Comparison of ENCODE assay signal across 9 cellular contexts in the genomic region with DNA sequence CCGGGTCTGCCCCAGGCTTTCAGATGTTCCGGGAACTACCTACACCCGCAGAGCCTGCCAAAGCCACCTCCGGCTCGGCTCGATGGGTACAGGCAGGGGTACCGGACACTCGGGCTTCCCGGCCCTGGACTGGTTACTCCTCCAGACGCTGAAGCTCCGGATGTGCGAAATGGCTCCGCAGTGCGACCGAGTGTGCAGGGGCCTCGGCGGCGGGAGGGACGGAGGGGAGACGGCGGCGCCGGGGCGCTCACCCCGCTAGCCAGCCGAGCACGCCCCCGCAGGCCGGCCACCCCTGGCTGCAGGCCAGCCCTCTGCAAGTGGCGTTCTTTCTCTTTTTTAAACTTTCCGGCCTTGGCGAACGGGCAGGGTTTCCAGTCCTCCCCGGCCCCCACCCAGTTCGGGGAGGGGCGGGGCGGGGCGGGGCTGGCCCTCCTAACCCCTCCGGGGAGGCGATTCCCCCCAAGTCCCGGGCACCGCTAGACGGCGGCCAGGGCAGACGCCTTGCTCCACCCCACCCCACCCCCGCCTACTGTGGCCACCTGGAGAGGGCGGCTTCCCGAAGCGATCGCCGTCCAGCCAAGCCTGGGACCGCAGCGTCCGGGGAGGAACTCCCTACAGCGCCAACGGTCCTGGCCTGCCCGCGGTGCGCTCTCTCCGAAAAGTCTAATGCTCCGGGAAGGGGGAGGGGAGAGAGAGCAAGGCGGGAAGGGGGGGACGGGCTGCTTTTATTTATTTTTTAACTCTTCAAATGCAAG. TPM values are rescaled to one million over a fixed set of nuclear protein-coding genes. Genes with fewer than 3 reads are reported as not detected.
DNase-seq lines count a peak whose midpoint lies in the region; ATAC-seq, FAIRE-seq and TF ChIP-seq lines count a peak whose summit lies in the region.
"Had no signal": no experiment of that assay in that cellular context is flagged by ENCODE, and none has a peak within 500 bp of the region (broad histone marks: within the 10 kb centered on the region; RNA-seq: fewer than 3 reads in every experiment).

No MANE protein-coding gene starts in this region.

- H4K20me1 ChIP-seq in K562 (replicated peaks; ENCODE audit: control insufficient read depth, insufficient read depth, low read length), result peaks cover 98% of the 10 kb centered on the region

- no peak; the same call in 1 of the 2 replicates for TF ChIP-seq POLR2A in K562 (conservative IDR thresholded peaks at IDR 0.05)

- peaks cover 21% of the 10 kb centered on the region for H3K9me1 ChIP-seq in K562 (ENCODE audit: control insufficient read depth, insufficient read depth, low read length)

- peak; percentile 25 for ATAC-seq in activated CD4-positive, alpha-beta T cell treated with anti-CD3 and anti-CD28 coated beads for 36 hours
- ATAC-seq in K562 (peak; percentile 53), left colon (peak; percentile 34), GM18861 (IDR thresholded peaks at IDR 0.05; ENCODE audit: unreplicated experiment) (no peak)

- H3K4me2 ChIP-seq in K562 (ENCODE audit: insufficient read depth, low read length), result peak overlapping the region; percentile 64

- no peaks in the 10 kb centered on the region for H3K27me3 ChIP-seq in K562 (ENCODE audit: control insufficient read depth in 2 of 2, insufficient read depth in 2 of 2, low read length in 2 of 2)
- H3K27me3 ChIP-seq in subcutaneous abdominal adipose tissue (ENCODE audit: control insufficient read depth in 5 of 5, insufficient read depth in 4 of 5, low read length in 5 of 5), result peaks cover 0 to 48% (median 36%) of the 10 kb centered on the region in 5 donors

- peaks cover 61% of the 10 kb centered on the region for H3K4me1 Mint-ChIP-seq in activated CD4-positive, alpha-beta T cell treated with anti-CD3 and anti-CD28 coated beads for 36 hours

- H3K27me3 Mint-ChIP-seq in activated CD4-positive, alpha-beta T cell treated with anti-CD3 and anti-CD28 coated beads for 36 hours, result no peaks in the 10 kb centered on the region

- H3K36me3 Mint-ChIP-seq in activated CD4-positive, alpha-beta T cell treated with anti-CD3 and anti-CD28 coated beads for 36 hours (ENCODE audit: low read depth), result peaks cover 6% of the 10 kb centered on the region

- BruUV-seq in K562 (replicated peaks; lab: Mats Ljungman, UMichigan), result no TSS peak

- H2AFZ ChIP-seq in K562 (ENCODE audit: low read depth, low read length), result no peak overlapping the region

- WGBS in K562 (ENCODE audit: insufficient coverage, low coverage, missing lambda C conversion rate), result 2% methylated on average over 12 of the region's 63 CpGs

- H3K27ac Mint-ChIP-seq in activated CD4-positive, alpha-beta T cell treated with anti-CD3 and anti-CD28 coated beads for 36 hours, result no peak overlapping the region

- CTCF ChIA-PET in activated CD4-positive, alpha-beta T cell treated with anti-CD3 and anti-CD28 coated beads for 36 hours (lab: Charles Lee), result interaction anchor here (1.0 kb wide), 1 partner anchor 405 kb away, joined by 3 read pairs; no protein-coding TSS in a partner anchor
- CTCF ChIA-PET in K562 (lab: Yijun Ruan, JAX; ENCODE audit: low intra/inter-chr PET ratio), result no interaction called here

- TF ChIP-seq RAD21 in K562 (CRISPR knock-in tag; conservative IDR thresholded peaks at IDR 0.05 in 1 of 2, IDR thresholded peaks at IDR 0.05 in 1 of 2), result 0 out of 4 replicates have a peak, but pooled peaks of 1 of the 2 experiments have one; percentile 1

- H3K9me3 ChIP-seq in K562 (replicated peaks; ENCODE audit: control insufficient read depth, insufficient read depth, low read depth, low read length) (no peaks in the 10 kb centered on the region), subcutaneous abdominal adipose tissue (ENCODE audit: control insufficient read depth in 5 of 5, low read length in 5 of 5) (no peaks in the 10 kb centered on the region)

- H3K79me2 ChIP-seq in K562 (ENCODE audit: control insufficient read depth, insufficient read depth, low read length), result peaks cover 100% of the 10 kb centered on the region

- peak overlapping the region; percentile 61 for H3K4me3 Mint-ChIP-seq in activated CD4-positive, alpha-beta T cell treated with anti-CD3 and anti-CD28 coated beads for 36 hours

- no peak for TF ChIP-seq CTCF in K562 (IDR thresholded peaks at IDR 0.05 in 2 of 3, conservative IDR thresholded peaks at IDR 0.05 in 1 of 3; ENCODE audit: insufficient read depth in 2 of 3, low read depth in 1 of 3, low read length in 3 of 3)

- H3K27ac ChIP-seq in K562 (ENCODE audit: extremely low read depth, low read depth, low read length) (peak overlapping the region; percentile 57; the same call in 1 of the 3 replicates), subcutaneous abdominal adipose tissue (ENCODE audit: low read depth, low read length) (no peak overlapping the region)

- H3K9ac ChIP-seq in K562 (ENCODE audit: insufficient read depth in 1 of 2, low read depth in 2 of 2, low read length in 2 of 2), result peak overlapping the region; percentile 44 to 85; a peak in 3 of 4 replicates
- H3K9ac ChIP-seq in subcutaneous abdominal adipose tissue (ENCODE audit: low read length in 5 of 5), result no peak overlapping the region

- H3K36me3 ChIP-seq in K562 (ENCODE audit: control insufficient read depth, insufficient read depth, low read length) (peaks cover 66% of the 10 kb centered on the region), subcutaneous abdominal adipose tissue (ENCODE audit: control insufficient read depth in 5 of 5, insufficient read depth in 5 of 5, low read length in 5 of 5) (no peaks in the 10 kb centered on the region)

- H3K9me3 Mint-ChIP-seq in activated CD4-positive, alpha-beta T cell treated with anti-CD3 and anti-CD28 coated beads for 36 hours (ENCODE audit: low read depth), result no peaks in the 10 kb centered on the region

- intact Hi-C loops in activated CD4-positive, alpha-beta T cell treated with anti-CD3 and anti-CD28 coated beads for 36 hours (cut with DNase I, micrococcal nuclease), result loop anchor here in 1 of 2 experiments (10.0 kb wide), 1 partner anchor 275 kb away; no protein-coding TSS in a partner anchor
- intact Hi-C loops in K562 (cut with micrococcal nuclease), result loop anchor here (10.0 kb wide), 1 partner anchor 75 kb away; no protein-coding TSS in a partner anchor
- intact Hi-C loops in left colon (cut with DNase I, micrococcal nuclease), result no loop called here

- H3K4me3 ChIP-seq in K562, result peak overlapping the region; percentile 70
- H3K4me3 ChIP-seq in subcutaneous abdominal adipose tissue (ENCODE audit: low read depth in 1 of 5, low read length in 5 of 5), result peak overlapping the region in 4 of 5 donors; percentile 7 to 55 (median 44)

- POLR2A ChIA-PET in activated CD4-positive, alpha-beta T cell treated with anti-CD3 and anti-CD28 coated beads for 36 hours (lab: Charles Lee), result no interaction called here
- POLR2A ChIA-PET in K562 (lab: Yijun Ruan, JAX), result interaction anchor here (0.6 to 1.5 kb wide), 8 partner anchors 60 to 261 kb away, joined by 3 to 6 read pairs (median 3); no protein-coding TSS in a partner anchor

- H3K4me1 ChIP-seq in K562 (replicated peaks in 1 of 2; ENCODE audit: control insufficient read depth in 2 of 2, insufficient read depth in 2 of 2, low read length in 2 of 2) (peaks cover 61 to 62% of the 10 kb centered on the region in 2 experiments), subcutaneous abdominal adipose tissue (ENCODE audit: control insufficient read depth in 5 of 5, insufficient read depth in 5 of 5, low read length in 5 of 5) (peaks cover 0 to 27% (median 26%) of the 10 kb centered on the region in 5 donors)

- in situ Hi-C loops in K562 (cut with MboI), result no loop called here

- TF ChIP-seq EP300 in K562 (IDR thresholded peaks at IDR 0.05; ENCODE audit: low read length), result no peak

- peak; percentile 48 for FAIRE-seq in K562 (lab: Jason Lieb, UNC)

- DNase-seq in activated CD4-positive, alpha-beta T cell treated with anti-CD3 and anti-CD28 coated beads for 36 hours, result no peak
- DNase-seq in activated CD4-positive, alpha-beta T cell treated with anti-CD3 and anti-CD28 coated beads, Interleukin-2, amount 50 U/mL, for 4 hours, result no peak
- DNase-seq in K562 (ENCODE audit: extremely low read depth in 1 of 4, low spot score in 3 of 4), result peak; percentile 57 to 83 (median 66)
- peak in 1 of 2 donors; percentile 39 for DNase-seq in left colon
- no peak for DNase-seq in NCI-H187 treated with DMSO at 0.1 percent for 48 hours (lab: John Stamatoyannopoulos, UW)
- no peak for DNase-seq in NOMO-1 (lab: John Stamatoyannopoulos, UW; ENCODE audit: unreplicated experiment in 2 of 2)
- DNase-seq: activated CD4-positive, alpha-beta T cell treated with anti-CD3 and anti-CD28 coated beads for 4 hours had no signal

TF ChIP-seq in K562, 482 proteins besides CTCF, POLR2A, EP300 and RAD21 (continues in another document):
- TF ChIP-seq ZBTB7A (IDR thresholded peaks at IDR 0.05; ENCODE audit: borderline replicate concordance, control insufficient read depth, low read depth, low read length), result peak; percentile 55; the same call in 1 of the 2 replicates
- TF ChIP-seq RBFOX2 (IDR thresholded peaks at IDR 0.05; ENCODE audit: low read depth, low read length), result peak; percentile 87
- peak in 1 of 2 experiments; percentile 73; a peak in 2 of 4 replicates for TF ChIP-seq TRIM24 (IDR thresholded peaks at IDR 0.05)
- TF ChIP-seq ZNF217 (CRISPR knock-in tag; IDR thresholded peaks at IDR 0.05), result no peak

RNA-seq across cellular contexts. Expression of a gene that starts 7.5 kb away (rescaled TPM):
- total RNA-seq in activated CD4-positive, alpha-beta T cell treated with anti-CD3 and anti-CD28 coated beads for 36 hours, result 10 to 100 TPM; 34.7 to 51.1 TPM
- 128 and 140 TPM in 2 replicates for total RNA-seq in K562 (2011; cell fraction: chromatin; rRNA removed; ENCODE audit: low replicate concordance)
- 71.6 and 74.4 TPM in 2 replicates for total RNA-seq in K562 (2011; cell fraction: nucleolus; rRNA removed)
- total RNA-seq in K562 (2011; cell fraction: nucleoplasm; rRNA removed), result 97.0 and 135 TPM in 2 replicates
- 73.7 and 76.0 TPM in 2 replicates for total RNA-seq in K562 (2014; rRNA removed)
- total RNA-seq in K562 (2014; rRNA removed; fragmentation: Illumina TruSeq; extraction: Trizol), result 37.6 and 37.9 TPM in 2 replicates
- 33.0 and 36.6 TPM in 2 replicates for total RNA-seq in K562 (2015; rRNA removed; fragmentation: Illumina TruSeq; extraction: Trizol)
- 98.3 and 113 TPM in 2 replicates for total RNA-seq in K562 (2021)
- polyA plus RNA-seq in K562 (2011; rRNA removed), result 27.5 and 28.1 TPM in 2 replicates
- polyA plus RNA-seq in K562 (2011; cell fraction: cytosol; rRNA removed), result 30.1 and 38.0 TPM in 2 replicates
- polyA plus RNA-seq in K562 (2011; cell fraction: nucleus; rRNA removed), result 64.0 and 93.7 TPM in 2 replicates
- polyA plus RNA-seq in K562 (2012), result 72.8 and 76.1 TPM in 2 replicates
- polyA plus RNA-seq in K562 (2014; fragmentation: Illumina TruSeq; extraction: Trizol), result 88.1 and 98.5 TPM in 2 replicates
- 10 to 100 TPM; 32.0 to 37.4 TPM for polyA plus RNA-seq in K562 (2014; fragmentation: Nextera tagmentation; extraction: Ambion mirVana)
- polyA plus RNA-seq in K562 (2014; rRNA removed), result 44.4 and 64.6 TPM in 2 replicates
- 40.5 and 49.5 TPM in 2 replicates for polyA minus RNA-seq in K562 (2011; rRNA and poly(A)+ RNA removed)
- polyA minus RNA-seq in K562 (2011; cell fraction: cytosol; rRNA and poly(A)+ RNA removed), result 105 and 120 TPM in 2 replicates
- 36.9 and 50.0 TPM in 2 replicates for polyA minus RNA-seq in K562 (2011; cell fraction: nucleus; rRNA and poly(A)+ RNA removed)
- 10 to 100 TPM; 19.0 to 24.4 TPM for total RNA-seq in left colon

Comparison
In these comparisons a context has a peak if more than half of its experiments do, and no peak if none do; other contexts are left out.
1. DNase-seq: peak in K562 (4 of 4); none in activated CD4-positive, alpha-beta T cell treated with anti-CD3 and anti-CD28 coated beads for 36 hours (single experiment), activated CD4-positive, alpha-beta T cell treated with anti-CD3 and anti-CD28 coated beads, Interleukin-2, amount 50 U/mL, for 4 hours (0 of 2), NCI-H187 treated with DMSO at 0.1 percent for 48 hours (single experiment) and NOMO-1 (0 of 2).
2. H3K9ac ChIP-seq: peak in K562 (2 of 2); none in subcutaneous abdominal adipose tissue (0 of 5).